ENCODE assay signal across 8 cellular contexts in genomic region chr13:25752957-25753540, GRCh38.
DNase-seq lines count a peak whose midpoint lies in the region; ATAC-seq and TF ChIP-seq lines count a peak whose summit lies in the region.

No MANE protein-coding gene starts in this region.

- H3K4me3 ChIP-seq in epithelial cell of esophagus (ENCODE audit: low read length), result no peak overlapping the region

- H3K27me3 Mint-ChIP-seq in osteocyte (ENCODE audit: unreplicated experiment), result no peaks in the 10 kb centered on the region
- peaks cover 0 to 27% (median 3%) of the 10 kb centered on the region in 5 donors for H3K27me3 Mint-ChIP-seq in naive thymus-derived CD8-positive, alpha-beta T cell

- no peaks in the 10 kb centered on the region for H3K36me3 Mint-ChIP-seq in osteocyte (ENCODE audit: unreplicated experiment)
- H3K36me3 Mint-ChIP-seq in naive thymus-derived CD8-positive, alpha-beta T cell, result no peaks in the 10 kb centered on the region

- peak overlapping the region; percentile 85 for H3K27ac Mint-ChIP-seq in osteocyte (ENCODE audit: unreplicated experiment)
- H3K27ac Mint-ChIP-seq in naive thymus-derived CD8-positive, alpha-beta T cell, result peak overlapping the region in 1 of 10 donors; percentile 31

- peaks cover 34% of the 10 kb centered on the region for H3K4me1 Mint-ChIP-seq in osteocyte (ENCODE audit: unreplicated experiment)
- peaks cover 8 to 13% (median 12%) of the 10 kb centered on the region in 4 donors for H3K4me1 Mint-ChIP-seq in naive thymus-derived CD8-positive, alpha-beta T cell

- TF ChIP-seq CTCF in epithelial cell of esophagus (IDR thresholded peaks at IDR 0.05; ENCODE audit: insufficient read depth, low read depth, low read length, missing control alignments) (no peak), osteocyte (IDR thresholded peaks at IDR 0.05) (no peak)

- H3K9me3 Mint-ChIP-seq in osteocyte (ENCODE audit: unreplicated experiment), result no peaks in the 10 kb centered on the region
- no peaks in the 10 kb centered on the region for H3K9me3 Mint-ChIP-seq in naive thymus-derived CD8-positive, alpha-beta T cell

- H3K4me3 Mint-ChIP-seq in osteocyte (ENCODE audit: unreplicated experiment), result no peak overlapping the region
- H3K4me3 Mint-ChIP-seq in naive thymus-derived CD8-positive, alpha-beta T cell, result peak overlapping the region in 1 of 10 donors; percentile 43

- ATAC-seq in naive thymus-derived CD8-positive, alpha-beta T cell, result no peak

- DNase-seq in ELF-1 (ENCODE audit: low read depth, low spot score), result peak; percentile 30
- peak; percentile 36 for DNase-seq in NCI-H2196 treated with DMSO at 0.1 percent for 48 hours (lab: John Stamatoyannopoulos, UW; ENCODE audit: unreplicated experiment)
- peak; percentile 62 for DNase-seq in epithelial cell of esophagus (ENCODE audit: low read depth)
- DNase-seq in osteocyte (ENCODE audit: extremely low spot score, unreplicated experiment), result no peak
- DNase-seq in activated CD8-positive, alpha-beta memory T cell treated with anti-CD3 and anti-CD28 coated beads, Interleukin-2, amount 50 U/mL, for 4 hours, result no peak
- DNase-seq in naive thymus-derived CD8-positive, alpha-beta T cell, result no peak
- no peak for DNase-seq in head of caudate nucleus
- DNase-seq in HPDE6-E6E7 (ENCODE audit: extremely low spot score), result no peak

- intact Hi-C loops in head of caudate nucleus (cut with DNase I), result no loop called here

- POLR2A ChIA-PET in naive thymus-derived CD8-positive, alpha-beta T cell (lab: Charles Lee), result interaction anchor here (0.8 kb wide), 1 partner anchor 10 kb away, joined by 4 read pairs; no protein-coding TSS in a partner anchor

Comparison
In these comparisons a context has a peak if more than half of its experiments do, and no peak if none do; other contexts are left out.
1. DNase-seq: peak in ELF-1 (single experiment), NCI-H2196 treated with DMSO at 0.1 percent for 48 hours (single experiment) and epithelial cell of esophagus (single experiment); none in osteocyte (single experiment), activated CD8-positive, alpha-beta memory T cell treated with anti-CD3 and anti-CD28 coated beads, Interleukin-2, amount 50 U/mL, for 4 hours (single experiment), naive thymus-derived CD8-positive, alpha-beta T cell (0 of 10), head of caudate nucleus (0 of 42) and HPDE6-E6E7 (single experiment).